9 cellular contexts compared by ENCODE assay signal in the genomic region with DNA sequence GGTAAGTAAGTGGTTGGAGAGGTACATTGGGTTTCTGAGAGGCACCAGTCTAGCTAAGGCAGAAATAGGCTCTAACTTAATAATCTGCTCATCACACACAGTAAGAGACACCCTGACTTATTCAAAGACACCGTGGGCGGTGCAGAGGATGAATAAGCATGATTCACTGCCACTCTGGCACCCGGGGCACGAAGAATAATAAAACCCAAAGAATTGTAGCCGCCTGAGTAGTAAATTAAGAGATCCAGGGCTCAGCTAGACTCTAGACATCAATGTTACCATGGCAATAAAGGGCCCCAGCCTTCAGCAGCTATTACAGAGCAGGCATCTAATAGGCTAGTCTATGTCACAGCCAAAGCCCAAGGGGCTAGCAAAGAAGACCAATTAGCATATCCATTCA. TPM values are rescaled to one million over a fixed set of nuclear protein-coding genes. Genes with fewer than 3 reads are reported as not detected.
DNase-seq lines count a peak whose midpoint lies in the region; ATAC-seq, FAIRE-seq and TF ChIP-seq lines count a peak whose summit lies in the region.
"Had no signal": no experiment of that assay in that cellular context is flagged by ENCODE, and none has a peak within 500 bp of the region (broad histone marks: within the 10 kb centered on the region; RNA-seq: fewer than 3 reads in every experiment).

No MANE protein-coding gene starts in this region.

- POLR2A ChIA-PET in GM10248 (lab: Yijun Ruan, JAX), result no interaction called here
- POLR2A ChIA-PET in naive thymus-derived CD8-positive, alpha-beta T cell (lab: Charles Lee), result no interaction called here

- DNase-seq in AG08395 (ENCODE audit: low spot score), result peak; percentile 10
- peak; percentile 34 for DNase-seq in H54 (ENCODE audit: insufficient read length, low spot score)
- peak; percentile 32 for DNase-seq in activated T-cell treated with anti-CD3 and anti-CD28 coated beads for 48 hours (ENCODE audit: low read depth)
- DNase-seq in medulla oblongata (ENCODE audit: extremely low spot score), result peak; percentile 29
- DNase-seq in GM10248 (ENCODE audit: extremely low spot score), result no peak
- no peak for DNase-seq in NOMO-1 treated with dmso at 0.1 percent for 144 hours (lab: John Stamatoyannopoulos, UW; ENCODE audit: unreplicated experiment)
- DNase-seq in naive thymus-derived CD8-positive, alpha-beta T cell, result no peak
- DNase-seq in NCI-H226, result no peak

- CTCF ChIA-PET in GM10248 (lab: Yijun Ruan, JAX), result no interaction called here

- no peaks in the 10 kb centered on the region for H3K9me3 Mint-ChIP-seq in naive thymus-derived CD8-positive, alpha-beta T cell

- H3K4me3 Mint-ChIP-seq in naive thymus-derived CD8-positive, alpha-beta T cell, result no peak overlapping the region

- ATAC-seq in naive thymus-derived CD8-positive, alpha-beta T cell, result no peak

- no peak for TF ChIP-seq POLR2A in H54 (IDR thresholded peaks at IDR 0.05; ENCODE audit: low read depth, low read length)

- peaks cover 0 to 2% (median 0%) of the 10 kb centered on the region in 5 donors for H3K27me3 Mint-ChIP-seq in naive thymus-derived CD8-positive, alpha-beta T cell

- TF ChIP-seq CTCF in GM10248 (IDR thresholded peaks at IDR 0.05; ENCODE audit: control extremely low read depth, extremely low read depth, low read depth, missing control alignments), result no peak

- no peaks in the 10 kb centered on the region for H3K36me3 Mint-ChIP-seq in naive thymus-derived CD8-positive, alpha-beta T cell

- peak; percentile 50 for FAIRE-seq in H54 (lab: Jason Lieb, UNC)

- H3K4me1 Mint-ChIP-seq in naive thymus-derived CD8-positive, alpha-beta T cell, result peaks cover 0 to 2% (median 0%) of the 10 kb centered on the region in 4 donors

- H3K27ac Mint-ChIP-seq in naive thymus-derived CD8-positive, alpha-beta T cell, result peak overlapping the region in 1 of 10 donors; percentile 90

RNA-seq across cellular contexts. Expression of a gene that starts 3.2 kb away (rescaled TPM):
- not detected for total RNA-seq in naive thymus-derived CD8-positive, alpha-beta T cell
- not detected for polyA plus RNA-seq in naive thymus-derived CD8-positive, alpha-beta T cell
- total RNA-seq: lung microvascular endothelial cell had no signal

RNA-seq across cellular contexts. Expression of a gene that starts 47.4 kb away (rescaled TPM):
- under 1 TPM in 1 of 2 experiments, not detected in 1; 0.23 TPM for total RNA-seq in naive thymus-derived CD8-positive, alpha-beta T cell
- polyA plus RNA-seq in naive thymus-derived CD8-positive, alpha-beta T cell, result under 1 TPM in 2 of 3 donors, not detected in 1; 0.73 to 0.95 TPM
- total RNA-seq: lung microvascular endothelial cell had no signal

Comparison
In these comparisons a context has a peak if more than half of its experiments do, and no peak if none do; other contexts are left out.
1. DNase-seq: peak in AG08395 (single experiment), H54 (single experiment), activated T-cell treated with anti-CD3 and anti-CD28 coated beads for 48 hours (single experiment) and medulla oblongata (single experiment); none in GM10248 (single experiment), NOMO-1 treated with dmso at 0.1 percent for 144 hours (single experiment), naive thymus-derived CD8-positive, alpha-beta T cell (0 of 10) and NCI-H226 (single experiment).